ENCODE assay signal across 1 cellular context in the genomic region with DNA sequence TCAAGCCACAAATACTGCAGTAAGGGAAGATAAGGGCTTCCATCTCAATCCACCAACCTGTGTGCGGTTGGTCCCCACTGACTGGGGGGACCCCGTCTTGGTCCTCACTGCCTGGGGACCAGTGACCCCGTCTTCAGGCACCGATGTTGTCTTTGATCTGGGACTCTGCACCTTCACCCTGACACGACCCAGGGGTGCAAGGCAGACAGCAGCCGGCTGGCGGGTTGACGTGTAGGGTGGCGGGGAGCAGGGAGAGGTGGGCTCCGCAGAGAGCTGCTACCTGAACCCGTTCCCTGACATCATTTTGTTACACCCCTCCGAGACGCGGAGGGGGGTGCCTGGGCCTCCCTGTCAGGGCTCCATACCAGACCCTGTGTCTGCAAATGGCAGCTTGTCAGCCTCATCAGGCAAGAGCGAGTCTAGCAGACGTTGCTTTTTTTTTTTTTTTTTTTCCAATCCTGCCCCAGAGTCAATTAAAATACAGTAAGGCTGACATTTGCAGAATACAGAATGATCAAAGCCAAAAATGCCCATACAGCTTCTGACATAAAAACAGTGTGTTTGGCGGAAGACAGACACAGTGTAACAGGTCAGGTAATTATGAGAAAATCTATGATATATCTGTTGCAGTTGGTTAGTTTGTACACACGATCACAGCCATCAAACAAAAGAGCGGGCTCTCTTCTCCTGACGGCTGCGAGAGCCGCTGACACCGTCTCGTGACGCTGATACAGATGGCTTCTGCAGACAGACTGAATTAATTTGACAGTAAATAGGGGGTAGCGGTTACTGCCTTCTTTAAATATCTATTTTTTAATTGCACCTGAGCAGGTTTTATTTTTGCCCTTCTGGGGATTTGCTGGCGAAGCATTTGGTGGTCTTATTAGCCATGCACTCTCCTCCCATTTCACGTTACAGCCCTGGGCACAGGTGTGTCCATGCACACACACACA.
TF ChIP-seq lines count a peak whose summit lies in the region.

No MANE protein-coding gene starts in this region.

TF ChIP-seq in SK-N-SH, 30 proteins besides CTCF, POLR2A, EP300 and RAD21 (continued from another document):
- TF ChIP-seq, protein P1, sequence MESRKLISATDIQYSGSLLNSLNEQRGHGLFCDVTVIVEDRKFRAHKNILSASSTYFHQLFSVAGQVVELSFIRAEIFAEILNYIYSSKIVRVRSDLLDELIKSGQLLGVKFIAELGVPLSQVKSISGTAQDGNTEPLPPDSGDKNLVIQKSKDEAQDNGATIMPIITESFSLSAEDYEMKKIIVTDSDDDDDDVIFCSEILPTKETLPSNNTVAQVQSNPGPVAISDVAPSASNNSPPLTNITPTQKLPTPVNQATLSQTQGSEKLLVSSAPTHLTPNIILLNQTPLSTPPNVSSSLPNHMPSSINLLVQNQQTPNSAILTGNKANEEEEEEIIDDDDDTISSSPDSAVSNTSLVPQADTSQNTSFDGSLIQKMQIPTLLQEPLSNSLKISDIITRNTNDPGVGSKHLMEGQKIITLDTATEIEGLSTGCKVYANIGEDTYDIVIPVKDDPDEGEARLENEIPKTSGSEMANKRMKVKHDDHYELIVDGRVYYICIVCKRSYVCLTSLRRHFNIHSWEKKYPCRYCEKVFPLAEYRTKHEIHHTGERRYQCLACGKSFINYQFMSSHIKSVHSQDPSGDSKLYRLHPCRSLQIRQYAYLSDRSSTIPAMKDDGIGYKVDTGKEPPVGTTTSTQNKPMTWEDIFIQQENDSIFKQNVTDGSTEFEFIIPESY (IDR thresholded peaks at IDR 0.05; ENCODE audit: borderline replicate concordance, low read depth), result no peak
- TF ChIP-seq POLR2AphosphoS5 (IDR thresholded peaks at IDR 0.05; ENCODE audit: low read depth, low read length), result no peak
- TF ChIP-seq GATA2 (CRISPR knock-in tag; IDR thresholded peaks at IDR 0.05), result no peak
- no peak for TF ChIP-seq YY1 (IDR thresholded peaks at IDR 0.05; ENCODE audit: low read depth)
- TF ChIP-seq FOXM1 (IDR thresholded peaks at IDR 0.05; ENCODE audit: low read depth), result no peak
- no peak for TF ChIP-seq TAF1 (IDR thresholded peaks at IDR 0.05; ENCODE audit: borderline replicate concordance, low read depth, low read length)
- TF ChIP-seq FOXJ3 (CRISPR knock-in tag; IDR thresholded peaks at IDR 0.05), result no peak
- TF ChIP-seq RCOR1 (IDR thresholded peaks at IDR 0.05; ENCODE audit: low read length), result no peak
- TF ChIP-seq RFX5 (IDR thresholded peaks at IDR 0.05; ENCODE audit: low read length), result no peak
- no peak for TF ChIP-seq MEF2A (IDR thresholded peaks at IDR 0.05; ENCODE audit: borderline replicate concordance, low read depth)
- no peak for TF ChIP-seq MXI1 (IDR thresholded peaks at IDR 0.05; ENCODE audit: low read depth, low read length)
- no peak for TF ChIP-seq FOSL2 (IDR thresholded peaks at IDR 0.05; ENCODE audit: borderline replicate concordance, low read depth)
- TF ChIP-seq, protein P2, sequence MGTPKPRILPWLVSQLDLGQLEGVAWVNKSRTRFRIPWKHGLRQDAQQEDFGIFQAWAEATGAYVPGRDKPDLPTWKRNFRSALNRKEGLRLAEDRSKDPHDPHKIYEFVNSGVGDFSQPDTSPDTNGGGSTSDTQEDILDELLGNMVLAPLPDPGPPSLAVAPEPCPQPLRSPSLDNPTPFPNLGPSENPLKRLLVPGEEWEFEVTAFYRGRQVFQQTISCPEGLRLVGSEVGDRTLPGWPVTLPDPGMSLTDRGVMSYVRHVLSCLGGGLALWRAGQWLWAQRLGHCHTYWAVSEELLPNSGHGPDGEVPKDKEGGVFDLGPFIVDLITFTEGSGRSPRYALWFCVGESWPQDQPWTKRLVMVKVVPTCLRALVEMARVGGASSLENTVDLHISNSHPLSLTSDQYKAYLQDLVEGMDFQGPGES (IDR thresholded peaks at IDR 0.05; ENCODE audit: low read depth, low read length), result no peak
- TF ChIP-seq, protein P3, sequence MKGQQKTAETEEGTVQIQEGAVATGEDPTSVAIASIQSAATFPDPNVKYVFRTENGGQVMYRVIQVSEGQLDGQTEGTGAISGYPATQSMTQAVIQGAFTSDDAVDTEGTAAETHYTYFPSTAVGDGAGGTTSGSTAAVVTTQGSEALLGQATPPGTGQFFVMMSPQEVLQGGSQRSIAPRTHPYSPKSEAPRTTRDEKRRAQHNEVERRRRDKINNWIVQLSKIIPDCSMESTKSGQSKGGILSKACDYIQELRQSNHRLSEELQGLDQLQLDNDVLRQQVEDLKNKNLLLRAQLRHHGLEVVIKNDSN (IDR thresholded peaks at IDR 0.05; ENCODE audit: borderline replicate concordance, low read depth), result no peak
- no peak for TF ChIP-seq TCF12 (IDR thresholded peaks at IDR 0.05)
- TF ChIP-seq, protein P4, sequence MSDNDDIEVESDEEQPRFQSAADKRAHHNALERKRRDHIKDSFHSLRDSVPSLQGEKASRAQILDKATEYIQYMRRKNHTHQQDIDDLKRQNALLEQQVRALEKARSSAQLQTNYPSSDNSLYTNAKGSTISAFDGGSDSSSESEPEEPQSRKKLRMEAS (IDR thresholded peaks at IDR 0.05; ENCODE audit: low read depth), result no peak
- TF ChIP-seq RXRA (IDR thresholded peaks at IDR 0.05; ENCODE audit: borderline replicate concordance, low read depth), result no peak
- no peak for TF ChIP-seq SIN3A (IDR thresholded peaks at IDR 0.05; ENCODE audit: borderline replicate concordance, low read depth, low read length)
